In the genomic region with DNA sequence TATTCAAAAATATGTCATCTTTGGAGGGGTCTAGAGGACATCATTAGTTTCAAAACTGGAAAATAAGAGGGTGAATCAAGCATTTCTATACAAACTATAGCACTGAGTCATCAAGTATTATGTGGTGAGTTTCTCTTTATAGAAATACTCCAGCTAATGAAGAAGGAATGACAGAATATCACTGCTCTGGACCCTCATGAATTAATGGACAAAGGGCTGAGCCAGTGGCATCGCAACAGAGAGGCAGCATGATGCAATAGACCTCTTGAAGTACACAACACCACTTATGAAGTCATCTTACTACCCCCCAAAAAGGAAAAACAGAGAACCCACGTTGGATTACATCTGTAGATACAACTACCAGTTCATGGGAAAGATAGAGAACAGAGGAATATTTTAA, we compare ENCODE assay signal across 25 cellular contexts. TPM values are rescaled to one million over a fixed set of nuclear protein-coding genes. Genes with fewer than 3 reads are reported as not detected.
DNase-seq lines count a peak whose midpoint lies in the region; ATAC-seq, FAIRE-seq and TF ChIP-seq lines count a peak whose summit lies in the region.
"Had no signal": no experiment of that assay in that cellular context is flagged by ENCODE, and none has a peak within 500 bp of the region (broad histone marks: within the 10 kb centered on the region; RNA-seq: fewer than 3 reads in every experiment).

No MANE protein-coding gene starts in this region.

- H3K9me1 ChIP-seq in K562 (ENCODE audit: control insufficient read depth, insufficient read depth, low read length): no peaks in the 10 kb centered on the region

- POLR2A ChIA-PET in K562 (lab: Yijun Ruan, JAX): interaction anchor here (1.2 to 1.4 kb wide), 2 partner anchors 9 kb away, joined by 3 to 4 read pairs; no protein-coding TSS in a partner anchor

- FAIRE-seq in K562 (lab: Jason Lieb, UNC): no peak
- FAIRE-seq: RCC 7860 had no signal

- intact Hi-C loops in K562 (cut with micrococcal nuclease) (no loop called here), left lung (cut with DNase I) (no loop called here)

- no peaks in the 10 kb centered on the region for H3K79me2 ChIP-seq in K562 (ENCODE audit: control insufficient read depth, insufficient read depth, low read length)
- H3K79me2 ChIP-seq: parathyroid adenoma had no signal

- TF ChIP-seq RAD21 in K562 (CRISPR knock-in tag; conservative IDR thresholded peaks at IDR 0.05 in 1 of 2, IDR thresholded peaks at IDR 0.05 in 1 of 2): no peak

- no TSS peak for BruUV-seq in K562 (replicated peaks; lab: Mats Ljungman, UMichigan)

- CTCF ChIA-PET in K562 (lab: Yijun Ruan, JAX; ENCODE audit: low intra/inter-chr PET ratio): no interaction called here

- H3K4me1 ChIP-seq in K562 (replicated peaks in 1 of 2; ENCODE audit: control insufficient read depth in 2 of 2, insufficient read depth in 2 of 2, low read length in 2 of 2) (peaks cover 3 to 23% of the 10 kb centered on the region in 2 experiments; a peak in 3 of 5 replicates), left lung (peaks cover 5% of the 10 kb centered on the region in 2 donors)

- H3K36me3 ChIP-seq in K562 (ENCODE audit: control insufficient read depth, insufficient read depth, low read length) (no peaks in the 10 kb centered on the region), left lung (no peaks in the 10 kb centered on the region)
- H3K36me3 ChIP-seq: thoracic aorta had no signal

- no peak overlapping the region for H3K4me2 ChIP-seq in K562 (ENCODE audit: insufficient read depth, low read length)

- 19% methylated on average over 2 of the region's 2 CpGs for WGBS in K562 (ENCODE audit: insufficient coverage, low coverage, missing lambda C conversion rate)

- H3K9me3 ChIP-seq in K562 (replicated peaks; ENCODE audit: control insufficient read depth, insufficient read depth, low read depth, low read length): no peaks in the 10 kb centered on the region
- H3K9me3 ChIP-seq in left lung: no peaks in the 10 kb centered on the region
- H3K9me3 ChIP-seq: thoracic aorta had no signal

- no peak overlapping the region for H3K27ac ChIP-seq in K562 (ENCODE audit: extremely low read depth, low read depth, low read length)
- H3K27ac ChIP-seq in left lung: no peak overlapping the region
- H3K27ac ChIP-seq: coronary artery, parathyroid adenoma, thoracic aorta had no signal

- ATAC-seq in K562 (no peak), GM19452 (IDR thresholded peaks at IDR 0.05; ENCODE audit: unreplicated experiment) (no peak), left lung (no peak)
- ATAC-seq: activated T-cell treated with anti-CD3 and anti-CD28 coated beads, Interleukin-2, amount 50 U/mL, for 72 hours; left lobe of liver; stimulated activated naive B cell treated with anti-CD40 and anti-IgM and Interleukin-4, amounts not matched to agents 10 μg/mL and 1 μg/mL and 100 μg/mL, for 72 hours had no signal

- no peak for TF ChIP-seq POLR2A in K562 (conservative IDR thresholded peaks at IDR 0.05)

- DNase-seq in Daoy (ENCODE audit: low read depth) (peak; percentile 10), LHCN-M2 (ENCODE audit: low read depth) (peak; percentile 50), K562 (ENCODE audit: extremely low read depth in 1 of 4, low spot score in 3 of 4) (no peak), foreskin fibroblast (peak; percentile 69 to 84), foreskin melanocyte (no peak), GM13976 (ENCODE audit: low spot score) (no peak), left lung (no peak)
- DNase-seq: activated CD4-positive, alpha-beta T cell treated with anti-CD3 and anti-CD28 coated beads for 1 hour; activated CD8-positive, alpha-beta memory T cell treated with anti-CD3 and anti-CD28 coated beads for 24 hours; activated naive CD4-positive, alpha-beta T cell treated with anti-CD3 and anti-CD28 coated beads, Interleukin-2, amount 50 U/mL, for 16 hours; activated T-cell treated with anti-CD3 and anti-CD28 coated beads, Interleukin-2, amount 50 U/mL, for 72 hours; CD4-positive, CD25-positive, alpha-beta regulatory T cell; Karpas-422; midbrain; NCI-H1105 treated with DMSO at 0.1 percent for 48 hours; NCI-H2081 treated with DMSO at 0.1 percent for 48 hours; NK-92 treated with Interleukin-12 subunit alpha and Interleukin-12 subunit beta, amount 100 ng/mL, for 24 hours; stimulated activated CD4-positive, alpha-beta T cell treated with anti-CD3 and anti-CD28 coated beads, Interleukin-2, amount 100 ng/mL, for 24 hours; stimulated activated naive B cell treated with anti-CD40 and anti-IgM and Interleukin-4, amounts not matched to agents 10 μg/mL and 1 μg/mL and 100 μg/mL, for 72 hours had no signal

- no peak for TF ChIP-seq EP300 in K562 (IDR thresholded peaks at IDR 0.05; ENCODE audit: low read length)

- TF ChIP-seq CTCF in K562 (IDR thresholded peaks at IDR 0.05 in 2 of 3, conservative IDR thresholded peaks at IDR 0.05 in 1 of 3; ENCODE audit: insufficient read depth in 2 of 3, low read depth in 1 of 3, low read length in 3 of 3) (no peak), foreskin fibroblast (IDR thresholded peaks at IDR 0.05; ENCODE audit: low read depth, low read length) (no peak), GM13976 (IDR thresholded peaks at IDR 0.05; ENCODE audit: borderline replicate concordance, control extremely low read depth, extremely low read depth, insufficient read depth, missing control alignments) (no peak), left lung (IDR thresholded peaks at IDR 0.05) (no peak)

- H3K4me3 ChIP-seq in K562 (no peak overlapping the region), foreskin fibroblast (ENCODE audit: low read depth in 1 of 2, low read length in 2 of 2) (no peak overlapping the region), left lung (no peak overlapping the region)
- H3K4me3 ChIP-seq: coronary artery, thoracic aorta had no signal

- in situ Hi-C loops in K562 (cut with MboI): no loop called here
- in situ Hi-C loops in GM13976 (cut with MboI; ENCODE audit: low sequenced_read_pairs, unreplicated experiment): loop anchor here (25.0 kb wide), 3 partner anchors 317 to 592 kb away; partner anchors contain the start of genes KRCC1 and SMYD1

- peak overlapping the region; percentile 19; the same call in 1 of the 2 replicates for H2AFZ ChIP-seq in K562 (ENCODE audit: low read depth, low read length)
- H2AFZ ChIP-seq: parathyroid adenoma had no signal

- H3K9ac ChIP-seq in K562 (ENCODE audit: insufficient read depth in 1 of 2, low read depth in 2 of 2, low read length in 2 of 2): no peak overlapping the region
- H3K9ac ChIP-seq: parathyroid adenoma had no signal

- H3K27me3 ChIP-seq in K562 (ENCODE audit: control insufficient read depth in 2 of 2, insufficient read depth in 2 of 2, low read length in 2 of 2) (no peaks in the 10 kb centered on the region), left lung (no peaks in the 10 kb centered on the region)

- H4K20me1 ChIP-seq in K562 (replicated peaks; ENCODE audit: control insufficient read depth, insufficient read depth, low read length): no peaks in the 10 kb centered on the region

TF ChIP-seq in K562, 482 proteins besides CTCF, POLR2A, EP300 and RAD21 (continues in another document):
- TF ChIP-seq JUN (IDR thresholded peaks at IDR 0.05; ENCODE audit: borderline replicate concordance, low read depth, low read length) (0 out of 2 replicates have a peak, but pooled peaks have one; percentile 12), JUN (CRISPR knock-in tag; IDR thresholded peaks at IDR 0.05; ENCODE audit: borderline replicate concordance) (no peak)

RNA-seq across cellular contexts. Expression of gene EIF2AK3, which starts 27.4 kb away (rescaled TPM):
- total RNA-seq in Daoy (2014; rRNA removed; shearing (Covaris generic)): 12.6 and 16.3 TPM in 2 replicates
- total RNA-seq in LHCN-M2 (2014; rRNA removed) (10.3 and 11.1 TPM in 2 replicates), K562 (2014; rRNA removed) (7.1 and 9.3 TPM in 2 replicates), K562 (2014; rRNA removed; fragmentation: Illumina TruSeq; extraction: Trizol) (11.6 and 14.7 TPM in 2 replicates), K562 (2015; rRNA removed; fragmentation: Illumina TruSeq; extraction: Trizol) (10.3 and 13.1 TPM in 2 replicates), K562 (2021) (5.9 and 7.4 TPM in 2 replicates), left lung (10 to 100 TPM; 27.1 to 29.0 TPM)
- 3.2 TPM for polyA plus RNA-seq in LHCN-M2 (2012)
- total RNA-seq in K562 (2011; cell fraction: chromatin; rRNA removed; ENCODE audit: low replicate concordance): 11.0 and 50.4 TPM in 2 replicates
- total RNA-seq in K562 (2011; cell fraction: nucleolus; rRNA removed): 13.0 and 13.6 TPM in 2 replicates
- 19.3 and 21.9 TPM in 2 replicates for total RNA-seq in K562 (2011; cell fraction: nucleoplasm; rRNA removed)
- polyA plus RNA-seq in K562 (2011; rRNA removed) (6.3 and 7.5 TPM in 2 replicates), K562 (2014; fragmentation: Illumina TruSeq; extraction: Trizol) (7.3 and 9.8 TPM in 2 replicates), K562 (2014; fragmentation: Nextera tagmentation; extraction: Ambion mirVana) (1 to 10 TPM; 1.7 to 2.2 TPM), K562 (2014; rRNA removed) (3.2 and 7.7 TPM in 2 replicates)
- 1.5 and 3.2 TPM in 2 replicates for polyA plus RNA-seq in K562 (2011; cell fraction: cytosol; rRNA removed)
- 6.9 and 8.7 TPM in 2 replicates for polyA plus RNA-seq in K562 (2011; cell fraction: nucleus; rRNA removed)
- 6.0 and 9.5 TPM in 2 replicates for polyA plus RNA-seq in K562 (2012)
- polyA minus RNA-seq in K562 (2011; rRNA and poly(A)+ RNA removed): 23.6 and 24.8 TPM in 2 replicates
- polyA minus RNA-seq in K562 (2011; cell fraction: cytosol; rRNA and poly(A)+ RNA removed): 5.6 and 7.8 TPM in 2 replicates
- 7.0 and 11.0 TPM in 2 replicates for polyA minus RNA-seq in K562 (2011; cell fraction: nucleus; rRNA and poly(A)+ RNA removed)

RNA-seq across cellular contexts. Expression of gene RPIA, which starts 36.8 kb away (rescaled TPM):
- total RNA-seq in Daoy (2014; rRNA removed; shearing (Covaris generic)): 3.2 and 7.6 TPM in 2 replicates
- total RNA-seq in LHCN-M2 (2014; rRNA removed) (6.6 and 8.0 TPM in 2 replicates), K562 (2014; rRNA removed) (10.0 and 11.3 TPM in 2 replicates), K562 (2014; rRNA removed; fragmentation: Illumina TruSeq; extraction: Trizol) (23.9 and 25.8 TPM in 2 replicates), K562 (2015; rRNA removed; fragmentation: Illumina TruSeq; extraction: Trizol) (19.9 and 22.9 TPM in 2 replicates), K562 (2021) (40.4 and 41.2 TPM in 2 replicates), left lung (10 to 100 TPM; 16.0 to 18.5 TPM)
- polyA plus RNA-seq in LHCN-M2 (2012): 9.0 TPM
- total RNA-seq in K562 (2011; cell fraction: chromatin; rRNA removed; ENCODE audit: low replicate concordance): 5.5 and 6.6 TPM in 2 replicates
- 7.0 and 7.8 TPM in 2 replicates for total RNA-seq in K562 (2011; cell fraction: nucleolus; rRNA removed)
- total RNA-seq in K562 (2011; cell fraction: nucleoplasm; rRNA removed): 8.7 and 10.4 TPM in 2 replicates
- polyA plus RNA-seq in K562 (2011; rRNA removed) (17.4 and 30.2 TPM in 2 replicates), K562 (2014; fragmentation: Illumina TruSeq; extraction: Trizol) (37.2 and 37.4 TPM in 2 replicates), K562 (2014; fragmentation: Nextera tagmentation; extraction: Ambion mirVana) (10 to 100 TPM in 1 of 2 experiments, 1 to 10 TPM in 1; 7.8 to 15.1 TPM), K562 (2014; rRNA removed) (36.8 and 43.3 TPM in 2 replicates)
- polyA plus RNA-seq in K562 (2011; cell fraction: cytosol; rRNA removed): 16.3 and 18.5 TPM in 2 replicates
- 8.4 and 10.7 TPM in 2 replicates for polyA plus RNA-seq in K562 (2011; cell fraction: nucleus; rRNA removed)
- polyA plus RNA-seq in K562 (2012): 20.4 and 34.0 TPM in 2 replicates
- polyA minus RNA-seq in K562 (2011; rRNA and poly(A)+ RNA removed): 23.2 and 31.5 TPM in 2 replicates
- 4.6 and 13.6 TPM in 2 replicates for polyA minus RNA-seq in K562 (2011; cell fraction: cytosol; rRNA and poly(A)+ RNA removed)
- polyA minus RNA-seq in K562 (2011; cell fraction: nucleus; rRNA and poly(A)+ RNA removed): 6.1 and 7.0 TPM in 2 replicates

Comparison
In these comparisons a context has a peak if more than half of its experiments do, and no peak if none do; other contexts are left out.
1. DNase-seq: peak in Daoy (single experiment), LHCN-M2 (single experiment) and foreskin fibroblast (2 of 2); none in K562 (0 of 4), foreskin melanocyte (single experiment), GM13976 (single experiment) and left lung (0 of 2).